In the genomic region with DNA sequence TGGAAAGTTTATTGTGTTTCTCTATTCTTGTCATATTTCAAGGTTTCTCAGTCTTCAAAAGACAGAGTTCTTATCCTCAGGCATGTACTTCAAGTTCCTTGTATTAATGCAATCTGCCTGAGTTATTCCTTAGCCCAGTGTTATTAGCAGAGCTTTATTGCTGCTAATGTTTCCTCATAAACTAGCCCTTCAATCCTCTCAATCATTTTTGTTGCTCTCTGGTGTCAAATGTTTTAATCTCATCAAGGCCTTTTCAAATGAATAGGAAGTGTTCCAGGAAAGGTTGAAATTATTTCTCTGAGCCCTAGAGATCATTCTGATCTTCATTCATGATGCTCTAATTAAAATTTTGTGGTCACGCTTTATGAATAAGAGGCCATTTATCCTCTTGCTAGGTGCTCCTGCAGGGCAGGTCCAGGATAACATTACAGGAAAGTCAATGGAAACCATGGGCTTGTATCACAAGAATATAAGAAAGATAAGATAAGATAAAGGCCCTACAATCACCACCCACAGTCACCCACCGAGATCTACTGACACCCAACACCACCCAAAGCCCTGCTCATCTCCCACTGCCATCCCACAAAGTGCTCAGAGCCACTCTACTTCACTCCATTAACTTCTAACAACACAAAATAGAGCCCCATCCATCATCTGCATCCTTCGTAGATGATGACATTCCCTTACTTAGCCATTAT, we compare ENCODE assay signal across 19 cellular contexts.
"Had no signal": no experiment of that assay in that cellular context is flagged by ENCODE, and none has a peak within 500 bp of the region (broad histone marks: within the 10 kb centered on the region; RNA-seq: fewer than 3 reads in every experiment).

No MANE protein-coding gene starts in this region.

- H3K9me3 Mint-ChIP-seq: stimulated activated memory B cell treated with anti-CD40 and anti-IgM and Interleukin-4, amounts not matched to agents 10 μg/mL and 1 μg/mL and 100 μg/mL, for 72 hours; stimulated activated naive CD8-positive, alpha-beta T cell treated with anti-CD3 and anti-CD28 coated beads, Interleukin-15, Interleukin-2, amounts not matched to agents 100 ng/mL and 50 ng/mL, for 24 hours had no signal

- H3K27ac Mint-ChIP-seq: effector memory CD8-positive, alpha-beta T cell; natural killer cell; stimulated activated memory B cell treated with anti-CD40 and anti-IgM and Interleukin-4, amounts not matched to agents 10 μg/mL and 1 μg/mL and 100 μg/mL, for 72 hours; stimulated activated naive CD8-positive, alpha-beta T cell treated with anti-CD3 and anti-CD28 coated beads, Interleukin-15, Interleukin-2, amounts not matched to agents 100 ng/mL and 50 ng/mL, for 24 hours had no signal

- DNase-seq: effector memory CD8-positive, alpha-beta T cell; gastrocnemius medialis; glutamatergic neuron; islet precursor cell; mammary epithelial cell; mucosa of descending colon; natural killer cell; spleen; stimulated activated CD4-positive, alpha-beta T cell treated with anti-CD3 and anti-CD28 coated beads, Interleukin-15, amount 100 ng/mL, for 24 hours; stimulated activated CD4-positive, alpha-beta T cell treated with anti-CD3 and anti-CD28 coated beads, Interleukin-1b, Interleukin-23, amount 100 ng/mL, for 48 hours; stimulated activated CD4-positive, alpha-beta T cell treated with anti-CD3 and anti-CD28 coated beads, Interleukin-4, amount 100 ng/mL, for 24 hours; tibial artery; upper lobe of left lung; uterus had no signal

- ATAC-seq: effector memory CD8-positive, alpha-beta T cell; gastrocnemius medialis; left lobe of liver; mucosa of descending colon; natural killer cell; sciatic nerve; stimulated activated memory B cell treated with anti-CD40 and anti-IgM and Interleukin-4, amounts not matched to agents 10 μg/mL and 1 μg/mL and 100 μg/mL, for 72 hours had no signal

- H3K27me3 Mint-ChIP-seq: effector memory CD8-positive, alpha-beta T cell; stimulated activated memory B cell treated with anti-CD40 and anti-IgM and Interleukin-4, amounts not matched to agents 10 μg/mL and 1 μg/mL and 100 μg/mL, for 72 hours; stimulated activated naive CD8-positive, alpha-beta T cell treated with anti-CD3 and anti-CD28 coated beads, Interleukin-15, Interleukin-2, amounts not matched to agents 100 ng/mL and 50 ng/mL, for 24 hours had no signal

- H3K4me1 Mint-ChIP-seq: natural killer cell; neural crest cell; stimulated activated memory B cell treated with anti-CD40 and anti-IgM and Interleukin-4, amounts not matched to agents 10 μg/mL and 1 μg/mL and 100 μg/mL, for 72 hours had no signal

- H3K36me3 Mint-ChIP-seq: natural killer cell had no signal

- H3K4me3 Mint-ChIP-seq: effector memory CD8-positive, alpha-beta T cell; natural killer cell; neural crest cell; stimulated activated memory B cell treated with anti-CD40 and anti-IgM and Interleukin-4, amounts not matched to agents 10 μg/mL and 1 μg/mL and 100 μg/mL, for 72 hours; stimulated activated naive CD8-positive, alpha-beta T cell treated with anti-CD3 and anti-CD28 coated beads, Interleukin-15, Interleukin-2, amounts not matched to agents 100 ng/mL and 50 ng/mL, for 24 hours had no signal
